ENCODE assay signal across 17 cellular contexts in the genomic region with DNA sequence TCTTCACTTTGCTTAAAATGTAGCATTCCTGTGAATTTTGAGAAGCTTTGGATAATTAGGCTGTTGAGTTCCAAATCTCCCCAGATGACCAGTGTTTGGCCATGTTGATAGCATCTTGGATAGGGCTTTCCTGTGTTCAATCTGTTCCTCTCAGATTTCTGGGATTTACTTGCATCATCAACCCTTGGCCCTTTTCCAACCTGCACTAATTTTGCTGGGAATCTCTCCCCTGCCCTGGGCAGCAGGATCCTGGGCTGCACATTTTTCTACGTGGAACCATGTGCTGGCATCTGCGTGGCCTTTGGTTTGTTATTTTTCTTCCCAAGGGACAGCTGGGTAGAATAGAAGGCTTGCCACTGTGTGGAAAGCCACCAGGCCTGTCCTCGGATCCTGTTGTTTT.
DNase-seq lines count a peak whose midpoint lies in the region; ATAC-seq and TF ChIP-seq lines count a peak whose summit lies in the region.
"Had no signal": no experiment of that assay in that cellular context is flagged by ENCODE, and none has a peak within 500 bp of the region (broad histone marks: within the 10 kb centered on the region; RNA-seq: fewer than 3 reads in every experiment).

No MANE protein-coding gene starts in this region.

- peak; percentile 21 for DNase-seq in AG10803 (ENCODE audit: low read depth)
- DNase-seq in LHCN-M2 (ENCODE audit: low read depth) = peak; percentile 40
- peak; percentile 31 for DNase-seq in cerebellar cortex (ENCODE audit: low spot score)
- DNase-seq in left ventricle myocardium inferior = no peak
- no peak for DNase-seq in LoVo (ENCODE audit: low spot score)
- no peak for DNase-seq in foreskin melanocyte
- DNase-seq: ACHN; Caco-2; CD4-positive, CD25-positive, alpha-beta regulatory T cell; GM23248; HCEC 1CT; IMR-90; NCI-H1048; NCI-H146; NCI-H2227 treated with DMSO at 0.1 percent for 48 hours; SW 1271 had no signal

- no peak for TF ChIP-seq CTCF in AG10803 (conservative IDR thresholded peaks at IDR 0.05; ENCODE audit: low read length)
- no peak for TF ChIP-seq CTCF in left ventricle myocardium inferior (IDR thresholded peaks at IDR 0.05; ENCODE audit: borderline replicate concordance)

- H3K27me3 ChIP-seq in left ventricle myocardium inferior (ENCODE audit: low read depth) = peaks cover 14% of the 10 kb centered on the region

- H3K4me1 ChIP-seq in left ventricle myocardium inferior = peaks cover 17% of the 10 kb centered on the region

- no peaks in the 10 kb centered on the region for H3K9me3 ChIP-seq in left ventricle myocardium inferior (replicated peaks)
- H3K9me3 ChIP-seq: Caco-2 had no signal

- intact Hi-C loops in left ventricle myocardium inferior (cut with micrococcal nuclease) = no loop called here

- H3K4me3 ChIP-seq in AG10803 (ENCODE audit: low read length) (no peak overlapping the region), left ventricle myocardium inferior (no peak overlapping the region)
- H3K4me3 ChIP-seq: GM23248 had no signal

- ATAC-seq in GM19328 (IDR thresholded peaks at IDR 0.05; ENCODE audit: unreplicated experiment) = no peak

- H3K27ac ChIP-seq in left ventricle myocardium inferior (replicated peaks) = peak overlapping the region; percentile 33
- H3K27ac ChIP-seq: GM23248 had no signal

- no peaks in the 10 kb centered on the region for H3K36me3 ChIP-seq in left ventricle myocardium inferior

Comparison
In these comparisons a context has a peak if more than half of its experiments do, and no peak if none do; other contexts are left out.
1. DNase-seq: peak in AG10803 (single experiment), LHCN-M2 (single experiment) and cerebellar cortex (single experiment); none in left ventricle myocardium inferior (single experiment), LoVo (single experiment) and foreskin melanocyte (single experiment).